26 cellular contexts compared by ENCODE assay signal in the genomic region with DNA sequence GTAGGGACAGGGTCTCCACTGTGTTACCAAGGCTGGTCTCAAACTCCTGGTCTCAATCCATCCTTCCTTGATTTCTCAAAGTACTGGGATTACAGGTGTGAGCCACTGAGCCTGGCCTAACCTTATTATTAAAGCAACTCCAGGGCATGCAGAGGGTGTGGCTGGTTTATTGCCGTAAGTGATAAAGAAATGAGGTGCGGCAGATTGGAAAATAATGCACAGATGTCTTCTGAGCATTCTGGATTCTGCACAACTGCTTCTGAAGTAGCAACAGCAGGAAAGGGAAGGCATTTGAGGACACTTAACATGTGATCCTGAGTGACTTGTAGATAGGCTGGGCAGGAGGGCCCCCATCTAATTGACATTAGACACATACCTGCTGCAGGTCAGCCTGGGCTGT.
"Had no signal": no experiment of that assay in that cellular context is flagged by ENCODE, and none has a peak within 500 bp of the region (broad histone marks: within the 10 kb centered on the region; RNA-seq: fewer than 3 reads in every experiment).

No MANE protein-coding gene starts in this region.

- H3K9me3 Mint-ChIP-seq: activated naive CD4-positive, alpha-beta T cell treated with anti-CD3 and anti-CD28 coated beads, Interleukin-2, amount 10 ng/mL, durations not matched to agents 7 days and 5 days; naive B cell; neural crest cell; stimulated activated memory B cell treated with anti-CD40 and anti-IgM and Interleukin-4, amounts not matched to agents 10 μg/mL and 1 μg/mL and 100 μg/mL, for 72 hours; WTC11 had no signal

- H3K27me3 Mint-ChIP-seq: activated naive CD4-positive, alpha-beta T cell treated with anti-CD3 and anti-CD28 coated beads, Interleukin-2, amount 10 ng/mL, durations not matched to agents 7 days and 5 days; naive B cell; stimulated activated memory B cell treated with anti-CD40 and anti-IgM and Interleukin-4, amounts not matched to agents 10 μg/mL and 1 μg/mL and 100 μg/mL, for 72 hours had no signal

- H3K4me3 ChIP-seq: coronary artery, gastroesophageal sphincter, smooth muscle cell, stomach, suprapubic skin had no signal

- H3K9me3 ChIP-seq: gastroesophageal sphincter, stomach, suprapubic skin had no signal

- ATAC-seq: gastroesophageal sphincter; left cardiac atrium; sciatic nerve; stimulated activated memory B cell treated with anti-CD40 and anti-IgM and Interleukin-4, amounts not matched to agents 10 μg/mL and 1 μg/mL and 100 μg/mL, for 72 hours; WTC11 had no signal

- H3K27ac Mint-ChIP-seq: activated naive CD4-positive, alpha-beta T cell treated with anti-CD3 and anti-CD28 coated beads, Interleukin-2, amount 10 ng/mL, durations not matched to agents 7 days and 5 days; stimulated activated memory B cell treated with anti-CD40 and anti-IgM and Interleukin-4, amounts not matched to agents 10 μg/mL and 1 μg/mL and 100 μg/mL, for 72 hours; WTC11 had no signal

- DNase-seq: activated CD4-positive, alpha-beta T cell treated with anti-CD3 and anti-CD28 coated beads, Interleukin-2, amount 50 U/mL, for 4 hours; activated effector memory CD4-positive, alpha-beta T cell treated with Interleukin-2 at 50 U/mL for 16 hours; activated naive CD4-positive, alpha-beta T cell treated with anti-CD3 and anti-CD28 coated beads, Interleukin-2, amount 10 ng/mL, durations not matched to agents 7 days and 5 days; activated T-cell treated with anti-CD3 and anti-CD28 coated beads, Interleukin-2, amount 50 U/mL, for 48 hours; amygdala; cerebellar nuclear complex; head of caudate nucleus; islet precursor cell; left cardiac atrium; mesenchymal stem cell; naive B cell; occipital lobe; posterior cingulate gyrus; stimulated activated CD4-positive, alpha-beta T cell treated with anti-CD3 and anti-CD28 coated beads, Interleukin-15, amount 100 ng/mL, for 24 hours; stomach; T-helper 1 cell; T-helper 9 cell; trophoblast cell had no signal

- H3K27me3 ChIP-seq: gastroesophageal sphincter, stomach, suprapubic skin had no signal

- H3K27ac ChIP-seq: coronary artery, gastroesophageal sphincter, stomach, suprapubic skin had no signal

- H3K4me3 Mint-ChIP-seq: activated naive CD4-positive, alpha-beta T cell treated with anti-CD3 and anti-CD28 coated beads, Interleukin-2, amount 10 ng/mL, durations not matched to agents 7 days and 5 days; neural crest cell; stimulated activated memory B cell treated with anti-CD40 and anti-IgM and Interleukin-4, amounts not matched to agents 10 μg/mL and 1 μg/mL and 100 μg/mL, for 72 hours; WTC11 had no signal
